Comparison of ENCODE assay signal across 18 cellular contexts in the genomic region with DNA sequence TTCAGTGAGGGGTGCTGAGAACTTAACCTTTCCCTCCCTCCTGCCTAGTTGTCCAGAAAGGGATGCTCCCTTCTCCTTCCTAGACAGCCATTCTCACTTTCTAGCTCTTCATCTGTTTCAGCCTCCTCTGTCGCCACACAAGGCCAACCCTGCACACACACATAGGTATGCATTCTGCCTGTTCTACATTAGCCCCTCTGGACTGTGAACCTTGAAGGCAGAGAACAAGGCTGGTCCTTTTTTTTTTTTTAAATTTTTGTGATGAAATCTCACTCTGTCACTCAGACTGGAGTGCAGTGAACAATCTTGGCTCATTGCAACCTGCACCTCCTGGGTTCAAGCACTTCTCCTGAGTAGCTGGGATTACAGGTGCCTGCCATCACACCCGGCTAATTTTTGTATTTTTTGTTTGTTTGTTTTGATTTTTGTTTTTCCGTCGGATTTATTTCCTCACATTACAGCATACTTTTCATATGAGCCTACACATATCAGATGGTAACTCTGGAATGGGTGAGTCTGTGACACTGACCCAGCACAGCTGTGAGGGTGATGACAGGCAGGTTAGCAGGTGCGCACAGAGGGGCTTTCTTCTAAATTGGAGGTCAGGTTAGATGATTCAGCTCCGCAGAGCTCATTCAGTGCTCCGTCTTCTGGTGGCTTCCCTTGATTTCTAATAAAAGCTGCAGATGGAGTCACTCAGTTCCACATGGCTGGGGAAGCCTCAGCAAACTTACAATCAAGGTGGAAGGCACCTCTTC. TPM values are rescaled to one million over a fixed set of nuclear protein-coding genes. Genes with fewer than 3 reads are reported as not detected.
DNase-seq lines count a peak whose midpoint lies in the region; ATAC-seq and TF ChIP-seq lines count a peak whose summit lies in the region.
"Had no signal": no experiment of that assay in that cellular context is flagged by ENCODE, and none has a peak within 500 bp of the region (broad histone marks: within the 10 kb centered on the region; RNA-seq: fewer than 3 reads in every experiment).

No MANE protein-coding gene starts in this region.

- H3K27me3 ChIP-seq in ACC112 (ENCODE audit: insufficient read depth, low read length) (no peaks in the 10 kb centered on the region), Peyer's patch (no peaks in the 10 kb centered on the region), uterus (no peaks in the 10 kb centered on the region)
- H3K27me3 ChIP-seq: ascending aorta, suprapubic skin had no signal

- H3K4me1 ChIP-seq in ACC112 (ENCODE audit: control insufficient read depth, insufficient read depth, low read length, unreplicated experiment) (peaks cover 5% of the 10 kb centered on the region), Peyer's patch (peaks cover 0 to 48% (median 14%) of the 10 kb centered on the region in 4 donors), uterus (no peaks in the 10 kb centered on the region)

- TF ChIP-seq POLR2A in Peyer's patch (IDR thresholded peaks at IDR 0.05) (no peak), uterus (IDR thresholded peaks at IDR 0.05) (no peak)

- H2AFZ ChIP-seq in ACC112 (ENCODE audit: low read length, unreplicated experiment): peak overlapping the region; percentile 30

- H3K27me3 Mint-ChIP-seq in memory B cell: no peaks in the 10 kb centered on the region
- H3K27me3 Mint-ChIP-seq: activated CD4-positive, alpha-beta T cell treated with anti-CD3 and anti-CD28 coated beads, Interleukin-2, amount 10 ng/mL, durations not matched to agents 7 days and 5 days had no signal

- intact Hi-C loops in uterus (cut with DNase I; ENCODE audit: low total_unique reads): no loop called here

- H3K36me3 ChIP-seq in ACC112 (ENCODE audit: insufficient read depth, low read length) (no peaks in the 10 kb centered on the region), Peyer's patch (no peaks in the 10 kb centered on the region), uterus (no peaks in the 10 kb centered on the region)
- H3K36me3 ChIP-seq: ascending aorta, suprapubic skin had no signal

- H3K9me3 ChIP-seq in Peyer's patch (no peaks in the 10 kb centered on the region), uterus (no peaks in the 10 kb centered on the region)
- H3K9me3 ChIP-seq: ascending aorta, suprapubic skin had no signal

- ATAC-seq in memory B cell (ENCODE audit: low read depth) (no peak), HG02759 (IDR thresholded peaks at IDR 0.05; ENCODE audit: unreplicated experiment) (no peak)

- no peak for TF ChIP-seq CTCF in GM10248 (IDR thresholded peaks at IDR 0.05; ENCODE audit: control extremely low read depth, extremely low read depth, low read depth, missing control alignments)
- TF ChIP-seq CTCF in Peyer's patch (IDR thresholded peaks at IDR 0.05): no peak
- TF ChIP-seq CTCF in uterus (IDR thresholded peaks at IDR 0.05): no peak

- no peaks in the 10 kb centered on the region for H3K36me3 Mint-ChIP-seq in memory B cell

- H3K79me2 ChIP-seq in ACC112 (ENCODE audit: control insufficient read depth, insufficient read depth, low read length, unreplicated experiment): no peaks in the 10 kb centered on the region

- POLR2A ChIA-PET in GM10248 (lab: Yijun Ruan, JAX): interaction anchor here (0.6 to 6.1 kb wide), 5 partner anchors 18 to 39 kb away, joined by 3 to 87 read pairs (median 7); a partner anchor contains a TSS

- CTCF ChIA-PET in GM10248 (lab: Yijun Ruan, JAX): interaction anchor here (1.1 to 6.5 kb wide), 13 partner anchors 8 to 53 kb away, joined by 3 to 43 read pairs (median 6); a partner anchor contains a TSS

- peak; percentile 7 for DNase-seq in GM10248 (ENCODE audit: extremely low spot score)
- no peak for DNase-seq in Peyer's patch
- DNase-seq in memory B cell (ENCODE audit: low spot score in 2 of 2): no peak
- no peak for DNase-seq in effector CD4-positive, alpha-beta T cell
- no peak for DNase-seq in iPS-NIHi7 (ENCODE audit: extremely low spot score)
- DNase-seq in uterus: no peak
- DNase-seq: activated CD4-positive, alpha-beta T cell treated with anti-CD3 and anti-CD28 coated beads, Interleukin-2, amount 10 ng/mL, durations not matched to agents 7 days and 5 days; activated T-cell treated with anti-CD3 and anti-CD28 coated beads, Interleukin-2, amount 50 U/mL, for 4 hours; KG1; NCI-H1694; NCI-H510A treated with DMSO at 0.1 percent for 48 hours; occipital lobe had no signal

- H3K27ac Mint-ChIP-seq in memory B cell: peak overlapping the region; percentile 97
- H3K27ac Mint-ChIP-seq: activated CD4-positive, alpha-beta T cell treated with anti-CD3 and anti-CD28 coated beads, Interleukin-2, amount 10 ng/mL, durations not matched to agents 7 days and 5 days had no signal

- H3K27ac ChIP-seq in ACC112 (ENCODE audit: low read depth, low read length) (no peak overlapping the region), Peyer's patch (peak overlapping the region in 3 of 4 donors; percentile 39 to 60 (median 60)), uterus (no peak overlapping the region)
- H3K27ac ChIP-seq: ascending aorta, suprapubic skin had no signal

- peaks cover 29% of the 10 kb centered on the region for H3K4me1 Mint-ChIP-seq in memory B cell

- no peak overlapping the region for H3K4me3 Mint-ChIP-seq in memory B cell
- H3K4me3 Mint-ChIP-seq: activated CD4-positive, alpha-beta T cell treated with anti-CD3 and anti-CD28 coated beads, Interleukin-2, amount 10 ng/mL, durations not matched to agents 7 days and 5 days; activated T-cell treated with anti-CD3 and anti-CD28 coated beads, Interleukin-2, amount 50 U/mL, for 4 hours had no signal

- H3K4me3 ChIP-seq in ACC112 (ENCODE audit: low read depth, low read length) (no peak overlapping the region), Peyer's patch (no peak overlapping the region), uterus (no peak overlapping the region)
- H3K4me3 ChIP-seq: ascending aorta, lung, suprapubic skin had no signal

- no peaks in the 10 kb centered on the region for H3K9me3 Mint-ChIP-seq in memory B cell
- H3K9me3 Mint-ChIP-seq: activated CD4-positive, alpha-beta T cell treated with anti-CD3 and anti-CD28 coated beads, Interleukin-2, amount 10 ng/mL, durations not matched to agents 7 days and 5 days; activated T-cell treated with anti-CD3 and anti-CD28 coated beads, Interleukin-2, amount 50 U/mL, for 4 hours had no signal

RNA-seq across cellular contexts. Expression of a gene that starts 4.9 kb away (rescaled TPM):
- 100 to 1,000 TPM; 161 to 305 (median 201) TPM for total RNA-seq in Peyer's patch
- total RNA-seq in uterus: 100 to 1,000 TPM in 2 of 4 donors, 10 to 100 TPM in 2; 75.3 to 162 (median 106) TPM

RNA-seq across cellular contexts. Expression of a gene that starts 24.0 kb away (rescaled TPM):
- total RNA-seq in Peyer's patch: 100 to 1,000 TPM; 214 to 501 (median 292) TPM
- 100 to 1,000 TPM; 189 to 253 (median 202) TPM for total RNA-seq in uterus

RNA-seq across cellular contexts. Expression of a gene that starts 38.1 kb away (rescaled TPM):
- 100 to 1,000 TPM in 1 of 4 donors, 10 to 100 TPM in 3; 31.3 to 194 (median 63.8) TPM for total RNA-seq in Peyer's patch
- total RNA-seq in uterus: 100 to 1,000 TPM in 2 of 4 donors, 10 to 100 TPM in 2; 40.2 to 125 (median 81.0) TPM

RNA-seq across cellular contexts. Expression of a gene that starts 45.6 kb away (rescaled TPM):
- total RNA-seq in Peyer's patch (1 to 10 TPM; 2.5 to 5.1 (median 3.4) TPM), uterus (1 to 10 TPM in 2 of 4 donors, under 1 TPM in 1, not detected in 1; 0.26 to 4.5 (median 3.4) TPM)

RNA-seq across cellular contexts. Expression of a gene that starts 45.9 kb away (rescaled TPM):
- 1 to 10 TPM in 2 of 4 donors, under 1 TPM in 1, not detected in 1; 0.94 to 3.7 (median 1.7) TPM for total RNA-seq in Peyer's patch
- 1 to 10 TPM in 2 of 4 donors, under 1 TPM in 1, not detected in 1; 0.35 to 7.2 (median 3.8) TPM for total RNA-seq in uterus
- total RNA-seq: ascending aorta, occipital lobe, skeletal muscle tissue had no signal

Comparison
In these comparisons a context has a peak if more than half of its experiments do, and no peak if none do; other contexts are left out.
1. H3K27ac ChIP-seq: peak in Peyer's patch (3 of 4); none in ACC112 (single experiment) and uterus (0 of 2).